ENCODE assay signal across 1 cellular context in the genomic region with DNA sequence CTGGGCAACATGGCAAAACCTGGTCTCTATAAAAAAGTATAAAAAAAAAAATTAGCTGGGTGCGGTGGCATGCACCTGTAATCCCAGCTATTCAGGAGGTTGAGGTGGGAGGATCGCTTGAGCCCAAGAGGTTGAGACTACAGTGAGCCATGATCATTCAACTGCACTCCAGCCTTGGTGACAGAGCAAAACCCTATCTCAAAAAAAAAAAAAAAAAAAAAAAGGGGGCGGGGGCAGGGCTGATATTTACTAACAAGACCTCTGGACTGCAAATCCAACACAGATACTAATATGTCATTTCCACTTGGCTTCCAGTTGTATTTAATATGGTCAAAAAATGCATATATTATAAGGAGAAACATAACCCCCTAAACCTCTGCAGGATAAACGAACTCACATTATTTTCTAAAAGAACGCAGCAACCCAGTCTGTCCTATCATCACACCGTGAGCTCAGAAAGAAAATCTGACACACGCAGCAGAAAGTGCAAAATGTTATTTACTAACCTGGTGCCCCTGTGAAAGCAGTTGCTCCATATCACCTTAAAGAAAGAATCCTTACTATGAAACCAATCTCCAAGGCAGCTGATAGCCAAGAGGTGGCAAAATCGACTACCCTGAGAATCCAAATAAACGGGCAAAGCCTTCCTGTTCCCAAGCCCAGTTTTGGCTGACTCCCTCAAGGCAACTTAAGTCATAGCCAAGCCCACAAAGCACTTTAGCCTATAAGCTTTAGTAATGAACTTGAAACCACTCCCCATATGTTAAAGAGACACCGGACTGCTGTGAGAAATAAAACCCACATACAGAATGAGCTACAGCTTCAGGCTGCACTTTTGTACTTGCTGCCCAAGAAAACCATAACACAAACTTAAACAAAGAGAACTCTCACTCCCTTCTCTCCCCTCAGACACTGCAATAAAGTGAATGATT.
TF ChIP-seq lines count a peak whose summit lies in the region.

No MANE protein-coding gene starts in this region.

TF ChIP-seq in liver, 16 proteins besides CTCF, POLR2A, EP300 and RAD21 (continued from another document):
- peak; percentile 64 for TF ChIP-seq REST (IDR thresholded peaks at IDR 0.05)
- TF ChIP-seq, protein P1, sequence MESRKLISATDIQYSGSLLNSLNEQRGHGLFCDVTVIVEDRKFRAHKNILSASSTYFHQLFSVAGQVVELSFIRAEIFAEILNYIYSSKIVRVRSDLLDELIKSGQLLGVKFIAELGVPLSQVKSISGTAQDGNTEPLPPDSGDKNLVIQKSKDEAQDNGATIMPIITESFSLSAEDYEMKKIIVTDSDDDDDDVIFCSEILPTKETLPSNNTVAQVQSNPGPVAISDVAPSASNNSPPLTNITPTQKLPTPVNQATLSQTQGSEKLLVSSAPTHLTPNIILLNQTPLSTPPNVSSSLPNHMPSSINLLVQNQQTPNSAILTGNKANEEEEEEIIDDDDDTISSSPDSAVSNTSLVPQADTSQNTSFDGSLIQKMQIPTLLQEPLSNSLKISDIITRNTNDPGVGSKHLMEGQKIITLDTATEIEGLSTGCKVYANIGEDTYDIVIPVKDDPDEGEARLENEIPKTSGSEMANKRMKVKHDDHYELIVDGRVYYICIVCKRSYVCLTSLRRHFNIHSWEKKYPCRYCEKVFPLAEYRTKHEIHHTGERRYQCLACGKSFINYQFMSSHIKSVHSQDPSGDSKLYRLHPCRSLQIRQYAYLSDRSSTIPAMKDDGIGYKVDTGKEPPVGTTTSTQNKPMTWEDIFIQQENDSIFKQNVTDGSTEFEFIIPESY (IDR thresholded peaks at IDR 0.05) = no peak
- TF ChIP-seq FOXA1 (IDR thresholded peaks at IDR 0.05) = no peak
- peak; percentile 41 for TF ChIP-seq NR2F2 (IDR thresholded peaks at IDR 0.05)
- TF ChIP-seq YY1 (IDR thresholded peaks at IDR 0.05) = peak; percentile 51
- TF ChIP-seq MAX (IDR thresholded peaks at IDR 0.05) = no peak
- peak; percentile 52 for TF ChIP-seq HNF4G (IDR thresholded peaks at IDR 0.05)
- no peak for TF ChIP-seq EGR1 (IDR thresholded peaks at IDR 0.05; ENCODE audit: low read depth in 2 of 2)
- peak; percentile 29 to 76 for TF ChIP-seq HNF4A (conservative IDR thresholded peaks at IDR 0.05)
- peak; percentile 66 for TF ChIP-seq SP1 (IDR thresholded peaks at IDR 0.05)
- peak; percentile 78 for TF ChIP-seq TAF1 (conservative IDR thresholded peaks at IDR 0.05)
- TF ChIP-seq RXRA (IDR thresholded peaks at IDR 0.05) = peak; percentile 45 to 72
- TF ChIP-seq JUND (IDR thresholded peaks at IDR 0.05) = peak; percentile 38 to 67
